11 cellular contexts compared by ENCODE assay signal in the genomic region with DNA sequence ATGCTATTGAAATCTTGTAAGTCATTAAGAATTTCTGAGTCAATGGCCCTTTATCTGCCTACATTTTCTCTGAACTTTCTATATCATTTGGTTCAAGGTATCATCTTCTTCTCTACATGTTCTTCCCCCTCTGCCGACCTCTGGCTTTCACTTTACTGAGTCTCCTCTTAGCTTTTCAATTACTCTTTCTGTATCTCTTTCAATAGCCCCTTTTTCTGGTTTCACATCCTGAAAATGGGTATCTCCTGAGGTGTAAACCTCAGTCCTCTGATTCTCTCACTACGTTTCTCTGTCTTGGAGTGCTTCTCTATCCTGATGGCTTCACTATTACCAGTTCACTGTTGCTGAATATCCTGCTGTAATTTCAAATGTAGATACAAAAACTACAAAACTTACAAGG.
DNase-seq lines count a peak whose midpoint lies in the region; ATAC-seq, FAIRE-seq and TF ChIP-seq lines count a peak whose summit lies in the region.
"Had no signal": no experiment of that assay in that cellular context is flagged by ENCODE, and none has a peak within 500 bp of the region (broad histone marks: within the 10 kb centered on the region; RNA-seq: fewer than 3 reads in every experiment).

No MANE protein-coding gene starts in this region.

- FAIRE-seq in D721Med (lab: Jason Lieb, UNC): peak; percentile 44

- ATAC-seq in GM19025 (IDR thresholded peaks at IDR 0.05; ENCODE audit: low read depth, unreplicated experiment) (peak; percentile 87), HG02623 (IDR thresholded peaks at IDR 0.05; ENCODE audit: unreplicated experiment) (peak; percentile 93), HG03469 (IDR thresholded peaks at IDR 0.05; ENCODE audit: unreplicated experiment) (peak; percentile 93)

- no peak for TF ChIP-seq CTCF in D721Med (IDR thresholded peaks at IDR 0.05; ENCODE audit: insufficient read depth, missing control alignments)

- no peak overlapping the region for H3K27ac Mint-ChIP-seq in T-helper 2 cell treated with Interferon-gamma antibody and Interleukin-4, amounts not matched to agents 5 μg/mL and 100 μg/mL, for 36 hours

- H3K9me3 Mint-ChIP-seq in T-helper 2 cell treated with Interferon-gamma antibody and Interleukin-4, amounts not matched to agents 5 μg/mL and 100 μg/mL, for 36 hours: no peaks in the 10 kb centered on the region

- peaks cover 8% of the 10 kb centered on the region for H3K4me1 Mint-ChIP-seq in T-helper 2 cell treated with Interferon-gamma antibody and Interleukin-4, amounts not matched to agents 5 μg/mL and 100 μg/mL, for 36 hours (ENCODE audit: low read depth)

- DNase-seq in D721Med (ENCODE audit: insufficient read length, low spot score) (no peak), NCI-H1436 treated with DMSO at 0.1 percent for 48 hours (lab: John Stamatoyannopoulos, UW) (no peak), T-helper 2 cell (no peak)
- no peak for DNase-seq in T-helper 2 cell treated with Interferon-gamma antibody and Interleukin-4, amounts not matched to agents 5 μg/mL and 100 μg/mL, for 36 hours (ENCODE audit: low spot score)
- DNase-seq in activated CD4-positive, CD25-positive, alpha-beta regulatory T cell treated with anti-CD3 and anti-CD28 coated beads, Interleukin-2, amount 50 U/mL, for 72 hours: no peak
- DNase-seq: activated naive CD4-positive, alpha-beta T cell treated with anti-CD3 and anti-CD28 coated beads, Interleukin-2, amount 50 U/mL, for 16 hours; effector CD4-positive, alpha-beta T cell; KG1 had no signal

- no peak overlapping the region for H3K4me3 Mint-ChIP-seq in T-helper 2 cell treated with Interferon-gamma antibody and Interleukin-4, amounts not matched to agents 5 μg/mL and 100 μg/mL, for 36 hours

- no peaks in the 10 kb centered on the region for H3K27me3 Mint-ChIP-seq in T-helper 2 cell treated with Interferon-gamma antibody and Interleukin-4, amounts not matched to agents 5 μg/mL and 100 μg/mL, for 36 hours (ENCODE audit: low read depth)

- peaks cover 2% of the 10 kb centered on the region for H3K36me3 Mint-ChIP-seq in T-helper 2 cell treated with Interferon-gamma antibody and Interleukin-4, amounts not matched to agents 5 μg/mL and 100 μg/mL, for 36 hours (ENCODE audit: low read depth)
